In genomic region chr1:69569281-69569970, GRCh38 we compare ENCODE assay signal across 2 cellular contexts.
TF ChIP-seq lines count a peak whose summit lies in the region.

No MANE protein-coding gene starts in this region.

TF ChIP-seq in SK-N-SH, 30 proteins besides CTCF, POLR2A, EP300 and RAD21 (continued from another document):
- no peak for TF ChIP-seq REST (IDR thresholded peaks at IDR 0.05; ENCODE audit: low read depth, low read length)
- no peak for TF ChIP-seq RFX5 (IDR thresholded peaks at IDR 0.05; ENCODE audit: low read length)
- no peak for TF ChIP-seq GATA2 (CRISPR knock-in tag; IDR thresholded peaks at IDR 0.05)
- TF ChIP-seq FOXM1 (IDR thresholded peaks at IDR 0.05; ENCODE audit: low read depth) = no peak
- no peak for TF ChIP-seq RCOR1 (IDR thresholded peaks at IDR 0.05; ENCODE audit: low read length)
- no peak for TF ChIP-seq ZBTB33 (IDR thresholded peaks at IDR 0.05; ENCODE audit: borderline replicate concordance, low read depth)

TF ChIP-seq in SK-N-SH treated with all-trans-retinoic acid at 6 μM for 48 hours, 23 proteins besides CTCF, POLR2A, EP300 and RAD21 (continued from another document):
- TF ChIP-seq, protein P1, sequence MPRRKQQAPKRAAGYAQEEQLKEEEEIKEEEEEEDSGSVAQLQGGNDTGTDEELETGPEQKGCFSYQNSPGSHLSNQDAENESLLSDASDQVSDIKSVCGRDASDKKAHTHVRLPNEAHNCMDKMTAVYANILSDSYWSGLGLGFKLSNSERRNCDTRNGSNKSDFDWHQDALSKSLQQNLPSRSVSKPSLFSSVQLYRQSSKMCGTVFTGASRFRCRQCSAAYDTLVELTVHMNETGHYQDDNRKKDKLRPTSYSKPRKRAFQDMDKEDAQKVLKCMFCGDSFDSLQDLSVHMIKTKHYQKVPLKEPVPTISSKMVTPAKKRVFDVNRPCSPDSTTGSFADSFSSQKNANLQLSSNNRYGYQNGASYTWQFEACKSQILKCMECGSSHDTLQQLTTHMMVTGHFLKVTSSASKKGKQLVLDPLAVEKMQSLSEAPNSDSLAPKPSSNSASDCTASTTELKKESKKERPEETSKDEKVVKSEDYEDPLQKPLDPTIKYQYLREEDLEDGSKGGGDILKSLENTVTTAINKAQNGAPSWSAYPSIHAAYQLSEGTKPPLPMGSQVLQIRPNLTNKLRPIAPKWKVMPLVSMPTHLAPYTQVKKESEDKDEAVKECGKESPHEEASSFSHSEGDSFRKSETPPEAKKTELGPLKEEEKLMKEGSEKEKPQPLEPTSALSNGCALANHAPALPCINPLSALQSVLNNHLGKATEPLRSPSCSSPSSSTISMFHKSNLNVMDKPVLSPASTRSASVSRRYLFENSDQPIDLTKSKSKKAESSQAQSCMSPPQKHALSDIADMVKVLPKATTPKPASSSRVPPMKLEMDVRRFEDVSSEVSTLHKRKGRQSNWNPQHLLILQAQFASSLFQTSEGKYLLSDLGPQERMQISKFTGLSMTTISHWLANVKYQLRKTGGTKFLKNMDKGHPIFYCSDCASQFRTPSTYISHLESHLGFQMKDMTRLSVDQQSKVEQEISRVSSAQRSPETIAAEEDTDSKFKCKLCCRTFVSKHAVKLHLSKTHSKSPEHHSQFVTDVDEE (CRISPR knock-in tag; IDR thresholded peaks at IDR 0.05) = no peak
- TF ChIP-seq ZNF8 (CRISPR knock-in tag; IDR thresholded peaks at IDR 0.05) = no peak
- no peak for TF ChIP-seq ZC3H10 (CRISPR knock-in tag; IDR thresholded peaks at IDR 0.05)
- TF ChIP-seq ESRRG (CRISPR knock-in tag; IDR thresholded peaks at IDR 0.05) = no peak
- no peak for TF ChIP-seq PPARA (CRISPR knock-in tag; IDR thresholded peaks at IDR 0.05; ENCODE audit: borderline replicate concordance)
TF ChIP-seq in SK-N-SH treated with all-trans-retinoic acid at 6 μM for 48 hours: peak in this region for 0.
